In the genomic region with DNA sequence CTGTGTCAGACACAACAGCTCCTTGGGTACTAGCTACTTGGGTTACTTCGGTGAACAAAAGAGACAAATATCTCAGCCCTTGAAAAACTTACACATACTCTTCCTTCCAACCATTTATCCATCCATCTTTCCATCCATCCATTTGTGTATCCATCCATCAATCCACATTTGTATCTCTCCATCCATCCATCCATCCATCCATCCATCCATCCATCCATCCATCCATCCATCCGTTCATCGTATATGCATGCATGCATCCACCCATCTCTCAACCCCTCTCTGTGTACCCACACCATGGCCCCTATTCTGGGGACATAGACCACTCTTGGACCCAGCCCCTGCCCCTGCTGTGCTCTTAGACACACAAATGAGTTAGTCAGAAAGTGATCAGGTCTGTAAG, we compare ENCODE assay signal across 41 cellular contexts. TPM values are rescaled to one million over a fixed set of nuclear protein-coding genes. Genes with fewer than 3 reads are reported as not detected.
"Had no signal": no experiment of that assay in that cellular context is flagged by ENCODE, and none has a peak within 500 bp of the region (broad histone marks: within the 10 kb centered on the region; RNA-seq: fewer than 3 reads in every experiment).

No MANE protein-coding gene starts in this region.

- H3K4me1 ChIP-seq: adrenal gland, ascending aorta, body of pancreas, breast epithelium had no signal

- H3K36me3 ChIP-seq: adrenal gland, ascending aorta, brain microvascular endothelial cell, breast epithelium, cardiac muscle cell had no signal

- H3K9me3 ChIP-seq: adrenal gland, ascending aorta, body of pancreas, breast epithelium had no signal

- H3K4me1 Mint-ChIP-seq: activated naive CD4-positive, alpha-beta T cell treated with anti-CD3 and anti-CD28 coated beads, Interleukin-2, amount 10 ng/mL, durations not matched to agents 7 days and 5 days; activated naive CD4-positive, alpha-beta T cell treated with anti-CD3 and anti-CD28 coated beads, Interleukin-2, amount 50 U/mL, for 24 hours; activated naive CD8-positive, alpha-beta T cell treated with anti-CD3 and anti-CD28 coated beads for 36 hours; activated naive CD8-positive, alpha-beta T cell treated with anti-CD3 and anti-CD28 coated beads, Interleukin-2, amount 50 U/mL, for 24 hours; activated T-helper 17 cell treated with anti-CD3 and anti-CD28 coated beads, Interleukin-2, amount 50 U/mL, for 72 hours; brain; central memory CD8-positive, alpha-beta T cell had no signal

- H3K4me3 Mint-ChIP-seq: activated naive CD4-positive, alpha-beta T cell treated with anti-CD3 and anti-CD28 coated beads for 36 hours; activated naive CD4-positive, alpha-beta T cell treated with anti-CD3 and anti-CD28 coated beads, Interleukin-2, amount 10 ng/mL, durations not matched to agents 7 days and 5 days; activated naive CD4-positive, alpha-beta T cell treated with anti-CD3 and anti-CD28 coated beads, Interleukin-2, amount 50 U/mL, for 24 hours; activated naive CD8-positive, alpha-beta T cell; activated naive CD8-positive, alpha-beta T cell treated with anti-CD3 and anti-CD28 coated beads for 36 hours; activated naive CD8-positive, alpha-beta T cell treated with anti-CD3 and anti-CD28 coated beads, Interleukin-2, amount 10 ng/mL, durations not matched to agents 7 days and 5 days; activated naive CD8-positive, alpha-beta T cell treated with anti-CD3 and anti-CD28 coated beads, Interleukin-2, amount 50 U/mL, for 24 hours; activated T-cell treated with anti-CD3 and anti-CD28 coated beads, Interleukin-2, amount 50 U/mL, for 24 hours; activated T-cell treated with anti-CD3 and anti-CD28 coated beads, Interleukin-2, amount 50 U/mL, for 4 hours; activated T-cell treated with anti-CD3 and anti-CD28 coated beads, Interleukin-2, amount 50 U/mL, for 72 hours; activated T-helper 1 cell treated with anti-CD3 and anti-CD28 coated beads, Interleukin-12 subunit alpha, Interleukin-12 subunit beta, Interleukin-2, Interleukin-4 antibody, amounts not matched to agents 30 ng/mL and 10 ng/mL and 1 ng/mL, durations not matched to agents 14 hours and 24 hours and 36 hours; activated T-helper 17 cell treated with anti-CD3 and anti-CD28 coated beads, Interleukin-2, amount 50 U/mL, for 72 hours; brain; central memory CD8-positive, alpha-beta T cell had no signal

- H3K27ac Mint-ChIP-seq: activated naive CD4-positive, alpha-beta T cell treated with anti-CD3 and anti-CD28 coated beads for 36 hours; activated naive CD4-positive, alpha-beta T cell treated with anti-CD3 and anti-CD28 coated beads, Interleukin-2, amount 10 ng/mL, durations not matched to agents 7 days and 5 days; activated naive CD4-positive, alpha-beta T cell treated with anti-CD3 and anti-CD28 coated beads, Interleukin-2, amount 50 U/mL, for 24 hours; activated naive CD4-positive, alpha-beta T cell treated with anti-CD3 and anti-CD28 coated beads, Interleukin-2, amount 50 U/mL, for 72 hours; activated naive CD8-positive, alpha-beta T cell; activated naive CD8-positive, alpha-beta T cell treated with anti-CD3 and anti-CD28 coated beads for 36 hours; activated naive CD8-positive, alpha-beta T cell treated with anti-CD3 and anti-CD28 coated beads, Interleukin-2, amount 10 ng/mL, durations not matched to agents 7 days and 5 days; activated naive CD8-positive, alpha-beta T cell treated with anti-CD3 and anti-CD28 coated beads, Interleukin-2, amount 50 U/mL, for 24 hours; activated T-cell treated with anti-CD3 and anti-CD28 coated beads, Interleukin-2, amount 50 U/mL, for 24 hours; activated T-cell treated with anti-CD3 and anti-CD28 coated beads, Interleukin-2, amount 50 U/mL, for 72 hours; activated T-helper 1 cell treated with anti-CD3 and anti-CD28 coated beads, Interleukin-12 subunit alpha, Interleukin-12 subunit beta, Interleukin-2, Interleukin-4 antibody, amounts not matched to agents 30 ng/mL and 10 ng/mL and 1 ng/mL, durations not matched to agents 14 hours and 24 hours and 36 hours; activated T-helper 17 cell treated with anti-CD3 and anti-CD28 coated beads, Interleukin-2, amount 50 U/mL, for 72 hours; activated T-helper 2 cell treated with anti-CD3 and anti-CD28 coated beads, Interferon-gamma antibody, Interleukin-2, Interleukin-4, amounts not matched to agents 10 μg/mL and 5 μg/mL and 100 μg/mL, durations not matched to agents 14 hours and 24 hours and 36 hours; brain had no signal

- H3K27me3 Mint-ChIP-seq: activated naive CD4-positive, alpha-beta T cell treated with anti-CD3 and anti-CD28 coated beads, Interleukin-2, amount 50 U/mL, for 24 hours; activated naive CD8-positive, alpha-beta T cell treated with anti-CD3 and anti-CD28 coated beads for 36 hours had no signal

- DNase-seq: activated effector memory CD4-positive, alpha-beta T cell treated with anti-CD3 and anti-CD28 coated beads, Interleukin-2, amount 50 U/mL, for 16 hours; activated effector memory CD4-positive, alpha-beta T cell treated with Interleukin-2 at 50 U/mL for 16 hours; activated gamma-delta T cell; activated gamma-delta T cell treated with Interleukin-2 at 50 U/mL for 16 hours; activated naive CD4-positive, alpha-beta T cell; activated naive CD4-positive, alpha-beta T cell treated with anti-CD3 and anti-CD28 coated beads for 36 hours; activated naive CD4-positive, alpha-beta T cell treated with anti-CD3 and anti-CD28 coated beads, Interleukin-2, amount 10 ng/mL, durations not matched to agents 7 days and 5 days; activated naive CD4-positive, alpha-beta T cell treated with anti-CD3 and anti-CD28 coated beads, Interleukin-2, amount 50 U/mL, for 16 hours; activated naive CD4-positive, alpha-beta T cell treated with Interleukin-2 at 50 U/mL for 16 hours; activated naive CD8-positive, alpha-beta T cell treated with anti-CD3 and anti-CD28 coated beads for 36 hours; activated naive CD8-positive, alpha-beta T cell treated with anti-CD3 and anti-CD28 coated beads, Interleukin-2, amount 10 ng/mL, durations not matched to agents 7 days and 5 days; activated naive CD8-positive, alpha-beta T cell treated with anti-CD3 and anti-CD28 coated beads, Interleukin-2, amount 50 U/mL, for 24 hours; activated T-cell treated with anti-CD3 and anti-CD28 coated beads, Interleukin-2, amount 50 U/mL, for 24 hours; activated T-cell treated with anti-CD3 and anti-CD28 coated beads, Interleukin-2, amount 50 U/mL, for 4 hours; activated T-cell treated with anti-CD3 and anti-CD28 coated beads, Interleukin-2, amount 50 U/mL, for 48 hours; activated T-cell treated with anti-CD3 and anti-CD28 coated beads, Interleukin-2, amount 50 U/mL, for 72 hours; adrenal gland; amniotic stem cell; amygdala; anterior cingulate cortex; aorta; body of pancreas; brain microvascular endothelial cell; caudate nucleus; central memory CD4-positive, alpha-beta T cell; cerebellar nuclear complex had no signal

- H3K27ac ChIP-seq: adrenal gland, ascending aorta, body of pancreas, brain microvascular endothelial cell, breast epithelium, cardiac muscle cell had no signal

- FAIRE-seq: bronchial epithelial cell, colon had no signal

- H3K36me3 Mint-ChIP-seq: activated naive CD4-positive, alpha-beta T cell treated with anti-CD3 and anti-CD28 coated beads, Interleukin-2, amount 10 ng/mL, durations not matched to agents 7 days and 5 days; activated naive CD4-positive, alpha-beta T cell treated with anti-CD3 and anti-CD28 coated beads, Interleukin-2, amount 50 U/mL, for 24 hours; activated naive CD4-positive, alpha-beta T cell treated with anti-CD3 and anti-CD28 coated beads, Interleukin-2, amount 50 U/mL, for 72 hours; activated naive CD8-positive, alpha-beta T cell; activated naive CD8-positive, alpha-beta T cell treated with anti-CD3 and anti-CD28 coated beads for 36 hours; activated naive CD8-positive, alpha-beta T cell treated with anti-CD3 and anti-CD28 coated beads, Interleukin-2, amount 10 ng/mL, durations not matched to agents 7 days and 5 days; brain had no signal

- H3K27me3 ChIP-seq: adrenal gland, ascending aorta, body of pancreas, breast epithelium had no signal

- H3K4me3 ChIP-seq: adrenal gland, ascending aorta, body of pancreas, breast epithelium, cardiac muscle cell had no signal

- ATAC-seq: activated naive CD4-positive, alpha-beta T cell treated with anti-CD3 and anti-CD28 coated beads, Interleukin-2, amount 50 U/mL, for 72 hours; activated naive CD8-positive, alpha-beta T cell treated with anti-CD3 and anti-CD28 coated beads, Interleukin-2, amount 50 U/mL, for 24 hours; activated T-cell treated with anti-CD3 and anti-CD28 coated beads, Interleukin-2, amount 50 U/mL, for 4 hours; activated T-cell treated with anti-CD3 and anti-CD28 coated beads, Interleukin-2, amount 50 U/mL, for 72 hours; activated T-helper 17 cell treated with anti-CD3 and anti-CD28 coated beads, Interleukin-2, amount 50 U/mL, for 72 hours; body of pancreas had no signal

- H3K9me3 Mint-ChIP-seq: activated naive CD4-positive, alpha-beta T cell treated with anti-CD3 and anti-CD28 coated beads for 36 hours; activated naive CD4-positive, alpha-beta T cell treated with anti-CD3 and anti-CD28 coated beads, Interleukin-2, amount 10 ng/mL, durations not matched to agents 7 days and 5 days; activated naive CD4-positive, alpha-beta T cell treated with anti-CD3 and anti-CD28 coated beads, Interleukin-2, amount 50 U/mL, for 24 hours; activated naive CD4-positive, alpha-beta T cell treated with anti-CD3 and anti-CD28 coated beads, Interleukin-2, amount 50 U/mL, for 72 hours; activated naive CD8-positive, alpha-beta T cell treated with anti-CD3 and anti-CD28 coated beads for 36 hours; activated naive CD8-positive, alpha-beta T cell treated with anti-CD3 and anti-CD28 coated beads, Interleukin-2, amount 10 ng/mL, durations not matched to agents 7 days and 5 days; activated naive CD8-positive, alpha-beta T cell treated with anti-CD3 and anti-CD28 coated beads, Interleukin-2, amount 50 U/mL, for 24 hours; activated T-cell treated with anti-CD3 and anti-CD28 coated beads, Interleukin-2, amount 50 U/mL, for 24 hours; activated T-cell treated with anti-CD3 and anti-CD28 coated beads, Interleukin-2, amount 50 U/mL, for 4 hours; activated T-cell treated with anti-CD3 and anti-CD28 coated beads, Interleukin-2, amount 50 U/mL, for 72 hours; activated T-helper 1 cell treated with anti-CD3 and anti-CD28 coated beads, Interleukin-12 subunit alpha, Interleukin-12 subunit beta, Interleukin-2, Interleukin-4 antibody, amounts not matched to agents 30 ng/mL and 10 ng/mL and 1 ng/mL, durations not matched to agents 14 hours and 24 hours and 36 hours; activated T-helper 17 cell treated with anti-CD3 and anti-CD28 coated beads, Interleukin-2, amount 50 U/mL, for 72 hours; activated T-helper 2 cell treated with anti-CD3 and anti-CD28 coated beads, Interferon-gamma antibody, Interleukin-2, Interleukin-4, amounts not matched to agents 10 μg/mL and 5 μg/mL and 100 μg/mL, durations not matched to agents 14 hours and 24 hours and 36 hours; central memory CD8-positive, alpha-beta T cell had no signal

RNA-seq across cellular contexts. Expression of a gene that starts 55.3 kb away (rescaled TPM):
- total RNA-seq: activated naive CD4-positive, alpha-beta T cell treated with anti-CD3 and anti-CD28 coated beads for 36 hours; activated naive CD8-positive, alpha-beta T cell treated with anti-CD3 and anti-CD28 coated beads for 36 hours; activated T-cell treated with anti-CD3 and anti-CD28 coated beads, Interleukin-2, amount 50 U/mL, for 4 hours; activated T-helper 1 cell treated with anti-CD3 and anti-CD28 coated beads, Interleukin-12 subunit alpha, Interleukin-12 subunit beta, Interleukin-2, Interleukin-4 antibody, amounts not matched to agents 30 ng/mL and 10 ng/mL and 1 ng/mL, durations not matched to agents 14 hours and 24 hours and 36 hours; activated T-helper 2 cell treated with anti-CD3 and anti-CD28 coated beads, Interferon-gamma antibody, Interleukin-2, Interleukin-4, amounts not matched to agents 10 μg/mL and 5 μg/mL and 100 μg/mL, durations not matched to agents 14 hours and 24 hours and 36 hours; aorta; ascending aorta; body of pancreas; breast epithelium; bronchial epithelial cell; cardiac muscle cell; cardiac septum; chondrocyte had no signal
- polyA plus RNA-seq: cardiac muscle cell had no signal
